ENCODE assay signal across 19 cellular contexts in genomic region chr3:183534249-183534648, GRCh38. TPM values are rescaled to one million over a fixed set of nuclear protein-coding genes. Genes with fewer than 3 reads are reported as not detected.
A peak's percentile ranks its signal among the peaks of the same experiment; 100 is the strongest.
DNase-seq lines count a peak whose midpoint lies in the region; ATAC-seq, FAIRE-seq and TF ChIP-seq lines count a peak whose summit lies in the region.
"Had no signal": no experiment of that assay in that cellular context is flagged by ENCODE, and none has a peak within 500 bp of the region (broad histone marks: within the 10 kb centered on the region; RNA-seq: fewer than 3 reads in every experiment).

No MANE protein-coding gene starts in this region.

- H2AFZ ChIP-seq in GM23338 (no peak overlapping the region), OCI-LY7 (ENCODE audit: low read length) (no peak overlapping the region), endothelial cell of umbilical vein (ENCODE audit: low read depth, low read length) (no peak overlapping the region), trophoblast cell (ENCODE audit: insufficient read depth, low read length, poor library complexity) (no peak overlapping the region)

- no peak overlapping the region for H3K14ac ChIP-seq in trophoblast cell (ENCODE audit: low read length)

- H4K8ac ChIP-seq in trophoblast cell (ENCODE audit: low read depth, low read length) = no peak overlapping the region

- ATAC-seq in GM23338 (no peak), HG02763 (IDR thresholded peaks at IDR 0.05; ENCODE audit: unreplicated experiment) (no peak), GM19463 (IDR thresholded peaks at IDR 0.05; ENCODE audit: unreplicated experiment) (no peak), GM21619 (IDR thresholded peaks at IDR 0.05; ENCODE audit: unreplicated experiment) (no peak)
- ATAC-seq: pancreas had no signal

- dilution Hi-C loops in endothelial cell of umbilical vein (cut with MboI; ENCODE audit: extremely low pct_ligation_motif_present, low sequenced_read_pairs) = no loop called here

- WGBS in trophoblast cell (ENCODE audit: extremely low coverage, insufficient coverage, insufficient read length) = no CpG with 5 or more reads among the region's 4 CpGs

- peaks cover 34% of the 10 kb centered on the region for H3K4me1 Mint-ChIP-seq in GM23338

- no peaks in the 10 kb centered on the region; the same call in 2 of the 3 replicates for H3K36me3 Mint-ChIP-seq in GM23338 (ENCODE audit: low read depth)
- H3K36me3 Mint-ChIP-seq: mesothelial cell of epicardium had no signal

- POLR2A ChIA-PET in OCI-LY7 (lab: Charles Lee) = interaction anchor here (0.6 to 4.3 kb wide), 4 partner anchors 11 to 35 kb away, joined by 3 to 11 read pairs (median 4); no protein-coding TSS in a partner anchor
- POLR2A ChIA-PET in endothelial cell of umbilical vein (lab: Charles Lee) = no interaction called here

- H3K9me1 ChIP-seq in endothelial cell of umbilical vein (replicated peaks; ENCODE audit: control insufficient read depth, extremely low read depth, insufficient read depth, low read length) = no peaks in the 10 kb centered on the region

- peaks cover 15% of the 10 kb centered on the region for H3K27me3 Mint-ChIP-seq in GM23338 (ENCODE audit: insufficient read depth, low read depth, poor library complexity)
- H3K27me3 Mint-ChIP-seq: activated CD4-positive, alpha-beta memory T cell treated with anti-CD3 and anti-CD28 coated beads, Interleukin-2, amount 10 ng/mL, durations not matched to agents 7 days and 5 days had no signal

- peak; percentile 75 for FAIRE-seq in endothelial cell of umbilical vein (lab: Jason Lieb, UNC)
- FAIRE-seq: pancreas had no signal

- H4K20me1 ChIP-seq in GM23338 (replicated peaks; ENCODE audit: insufficient read depth) (no peaks in the 10 kb centered on the region), OCI-LY7 (ENCODE audit: insufficient read depth, low read length) (peaks cover 30% of the 10 kb centered on the region; the same call in 1 of the 2 replicates), endothelial cell of umbilical vein (replicated peaks; ENCODE audit: control insufficient read depth, extremely low read depth, insufficient read depth, low read length) (no peaks in the 10 kb centered on the region)

- no peaks in the 10 kb centered on the region for H3K36me3 ChIP-seq in GM23338 (ENCODE audit: insufficient read depth)
- H3K36me3 ChIP-seq in OCI-LY7 (ENCODE audit: insufficient read depth, low read length) = peaks cover 92% of the 10 kb centered on the region
- H3K36me3 ChIP-seq in endothelial cell of umbilical vein (ENCODE audit: control insufficient read depth in 2 of 2, extremely low read depth in 1 of 2, insufficient read depth in 2 of 2, low read length in 2 of 2) = no peaks in the 10 kb centered on the region
- no peaks in the 10 kb centered on the region for H3K36me3 ChIP-seq in trophoblast cell (ENCODE audit: control insufficient read depth in 1 of 2, insufficient read depth in 2 of 2, low read length in 2 of 2)
- H3K36me3 ChIP-seq in MG63 = no peaks in the 10 kb centered on the region; the same call in 1 of the 2 replicates
- H3K36me3 ChIP-seq: pancreas, transverse colon had no signal

- H3K79me2 ChIP-seq in GM23338 (replicated peaks; ENCODE audit: insufficient read depth) (no peaks in the 10 kb centered on the region), OCI-LY7 (ENCODE audit: insufficient read depth, low read depth, low read length) (peaks cover 100% of the 10 kb centered on the region), endothelial cell of umbilical vein (ENCODE audit: control insufficient read depth, insufficient read depth, low read length) (no peaks in the 10 kb centered on the region), trophoblast cell (ENCODE audit: control insufficient read depth, insufficient read depth, low read length, poor library complexity) (no peaks in the 10 kb centered on the region)

- no peak for DNase-seq in GM23338 (ENCODE audit: low spot score)
- DNase-seq in OCI-LY7 (ENCODE audit: low spot score) = no peak
- DNase-seq in endothelial cell of umbilical vein (ENCODE audit: low read depth, low spot score) = no peak
- DNase-seq in trophoblast cell = peak; percentile 64 to 92
- no peak for DNase-seq in MG63
- DNase-seq: activated CD4-positive, alpha-beta memory T cell treated with anti-CD3 and anti-CD28 coated beads, Interleukin-2, amount 10 ng/mL, durations not matched to agents 7 days and 5 days; activated gamma-delta T cell; caudate nucleus; NCI-H2171; pancreas; stimulated activated CD4-positive, alpha-beta T cell treated with anti-CD3 and anti-CD28 coated beads, Interleukin-12 subunit alpha, Interleukin-12 subunit beta, amount 100 ng/mL, for 4 hours; T1000 had no signal

- H2BK5ac ChIP-seq in trophoblast cell (ENCODE audit: low read depth, low read length, poor library complexity) = no peak overlapping the region

- H3K9me3 Mint-ChIP-seq in GM23338 = no peaks in the 10 kb centered on the region
- H3K9me3 Mint-ChIP-seq: activated CD4-positive, alpha-beta memory T cell treated with anti-CD3 and anti-CD28 coated beads, Interleukin-2, amount 10 ng/mL, durations not matched to agents 7 days and 5 days; mesothelial cell of epicardium had no signal

- no peak overlapping the region for H2AK5ac ChIP-seq in trophoblast cell (ENCODE audit: low read length)

- H3K27ac ChIP-seq in GM23338 (ENCODE audit: low read depth) = no peak overlapping the region
- H3K27ac ChIP-seq in OCI-LY7 (ENCODE audit: low read depth, low read length, poor library complexity, severe bottlenecking) = peak overlapping the region; percentile 37
- H3K27ac ChIP-seq in endothelial cell of umbilical vein (ENCODE audit: insufficient read depth, low read depth, low read length) = no peak overlapping the region
- no peak overlapping the region for H3K27ac ChIP-seq in trophoblast cell (ENCODE audit: low read depth, low read length)
- H3K27ac ChIP-seq: epithelial cell of prostate, pancreas had no signal

- no peak overlapping the region for H4K91ac ChIP-seq in trophoblast cell (ENCODE audit: low read depth, low read length)

- BruUV-seq in OCI-LY7 (replicated peaks; lab: Mats Ljungman, UMichigan) = no TSS peak
- no TSS peak for BruUV-seq in endothelial cell of umbilical vein (replicated peaks; lab: Mats Ljungman, UMichigan)

- H3K4me2 ChIP-seq in GM23338 (peak overlapping the region; percentile 44), OCI-LY7 (ENCODE audit: low read length) (peak overlapping the region; percentile 43; the same call in 1 of the 2 replicates), endothelial cell of umbilical vein (ENCODE audit: insufficient read depth, low read length) (no peak overlapping the region), trophoblast cell (ENCODE audit: low read length) (no peak overlapping the region)

- intact Hi-C loops in OCI-LY7 (cut with micrococcal nuclease; ENCODE audit: unreplicated experiment) (no loop called here), endothelial cell of umbilical vein (cut with micrococcal nuclease) (no loop called here)

- H3K9me2 ChIP-seq in GM23338 (ENCODE audit: insufficient read depth) (no peaks in the 10 kb centered on the region; the same call in 1 of the 2 replicates), OCI-LY7 (ENCODE audit: insufficient read depth, low read length) (no peaks in the 10 kb centered on the region)

- H3K4me3 Mint-ChIP-seq in GM23338 = no peak overlapping the region
- H3K4me3 Mint-ChIP-seq: activated CD4-positive, alpha-beta memory T cell treated with anti-CD3 and anti-CD28 coated beads, Interleukin-2, amount 10 ng/mL, durations not matched to agents 7 days and 5 days; mesothelial cell of epicardium had no signal

- H3K9me3 ChIP-seq in OCI-LY7 (ENCODE audit: low read length) (no peaks in the 10 kb centered on the region), endothelial cell of umbilical vein (replicated peaks; ENCODE audit: control insufficient read depth, insufficient read depth, low read length) (no peaks in the 10 kb centered on the region), trophoblast cell (ENCODE audit: insufficient read depth, low read depth, low read length) (no peaks in the 10 kb centered on the region), MG63 (no peaks in the 10 kb centered on the region)
- H3K9me3 ChIP-seq: pancreas, transverse colon had no signal

- no peak overlapping the region for H3K4ac ChIP-seq in trophoblast cell (ENCODE audit: low read depth, low read length)

- H3K4me3 ChIP-seq in GM23338 (0 out of 2 replicates have a peak overlapping the region, but pooled peaks have one; percentile 39), OCI-LY7 (ENCODE audit: low read depth, low read length, poor library complexity, severe bottlenecking) (no peak overlapping the region), endothelial cell of umbilical vein (replicated peaks in 1 of 3; ENCODE audit: insufficient read depth in 1 of 3, low read depth in 1 of 3, low read length in 3 of 3) (no peak overlapping the region), trophoblast cell (ENCODE audit: low read depth, low read length) (no peak overlapping the region), MG63 (no peak overlapping the region)
- H3K4me3 ChIP-seq: pancreas, transverse colon had no signal

- H3K23ac ChIP-seq in trophoblast cell (ENCODE audit: low read length) = no peak overlapping the region

- CTCF ChIA-PET in OCI-LY7 (lab: Charles Lee; ENCODE audit: unreplicated experiment) = interaction anchor here (0.6 kb wide), 1 partner anchor 448 kb away, joined by 4 read pairs; no protein-coding TSS in a partner anchor
- CTCF ChIA-PET in endothelial cell of umbilical vein (lab: Charles Lee) = interaction anchor here (1.1 to 1.6 kb wide), 2 partner anchors 19 to 54 kb away, joined by 3 to 5 read pairs; no protein-coding TSS in a partner anchor

- no peak for TF ChIP-seq CTCF in GM23338 (conservative IDR thresholded peaks at IDR 0.05; ENCODE audit: low read depth in 2 of 2)
- TF ChIP-seq CTCF in OCI-LY7 (conservative IDR thresholded peaks at IDR 0.05; ENCODE audit: low read length) = no peak
- no peak for TF ChIP-seq CTCF in endothelial cell of umbilical vein (IDR thresholded peaks at IDR 0.05; ENCODE audit: extremely low read depth in 1 of 2, insufficient read depth in 1 of 2, low read depth in 1 of 2, low read length in 2 of 2)

- no peak for TF ChIP-seq POLR2A in endothelial cell of umbilical vein (IDR thresholded peaks at IDR 0.05; ENCODE audit: low read depth, low read length)

- no peak overlapping the region for H2BK120ac ChIP-seq in trophoblast cell (ENCODE audit: insufficient read depth, low read length, poor library complexity)

- H3K79me1 ChIP-seq in trophoblast cell (ENCODE audit: low read length) = no peaks in the 10 kb centered on the region

- H3K18ac ChIP-seq in trophoblast cell (ENCODE audit: low read length) = no peak overlapping the region

- H3K4me1 ChIP-seq in GM23338 (ENCODE audit: insufficient read depth) (peaks cover 17% of the 10 kb centered on the region), OCI-LY7 (ENCODE audit: insufficient read depth, low read length, poor library complexity, severe bottlenecking) (peaks cover 98% of the 10 kb centered on the region), endothelial cell of umbilical vein (ENCODE audit: control insufficient read depth, extremely low read depth, insufficient read depth, low read length) (peaks cover 14% of the 10 kb centered on the region), trophoblast cell (ENCODE audit: control insufficient read depth in 1 of 2, insufficient read depth in 2 of 2, low read length in 2 of 2) (peaks cover 0 to 2% of the 10 kb centered on the region in 2 experiments)
- H3K4me1 ChIP-seq: pancreas had no signal

- no peaks in the 10 kb centered on the region for H3F3A ChIP-seq in GM23338 (replicated peaks; ENCODE audit: low read depth)

- H3K27me3 ChIP-seq in GM23338 (ENCODE audit: insufficient read depth) = peaks cover 18% of the 10 kb centered on the region
- no peaks in the 10 kb centered on the region for H3K27me3 ChIP-seq in endothelial cell of umbilical vein (ENCODE audit: control insufficient read depth in 2 of 2, insufficient read depth in 2 of 2, low read length in 2 of 2)
- no peaks in the 10 kb centered on the region for H3K27me3 ChIP-seq in trophoblast cell (ENCODE audit: insufficient read depth, low read length)
- no peaks in the 10 kb centered on the region for H3K27me3 ChIP-seq in MG63
- H3K27me3 ChIP-seq: pancreas, transverse colon had no signal

- H3K27ac Mint-ChIP-seq in GM23338 = no peak overlapping the region
- H3K27ac Mint-ChIP-seq: activated CD4-positive, alpha-beta memory T cell treated with anti-CD3 and anti-CD28 coated beads, Interleukin-2, amount 10 ng/mL, durations not matched to agents 7 days and 5 days had no signal

- no peak overlapping the region for H4K12ac ChIP-seq in trophoblast cell (ENCODE audit: low read depth, low read length)

- H2BK12ac ChIP-seq in trophoblast cell (ENCODE audit: low read length) = no peak overlapping the region

- no peak overlapping the region for H3K9ac ChIP-seq in endothelial cell of umbilical vein (replicated peaks; ENCODE audit: extremely low read depth, insufficient read depth, low read length)
- H3K9ac ChIP-seq in trophoblast cell (ENCODE audit: low read length) = no peak overlapping the region

RNA-seq across cellular contexts. Expression of gene KLHL6, which starts 21.3 kb away (rescaled TPM):
- 0.12 TPM in 1 of 2 replicates, not detected in the other for total RNA-seq in GM23338 (2014; rRNA removed; shearing (Covaris generic))
- polyA plus RNA-seq in GM23338 (2016; fragmentation: Nextera tagmentation; extraction: Ambion mirVana) = 0.05 TPM in 1 of 2 replicates, not detected in the other
- total RNA-seq in OCI-LY7 (2014; rRNA removed; shearing (Covaris generic)) = 143 TPM in 2 replicates
- 169 and 191 TPM in 2 replicates for total RNA-seq in OCI-LY7 (2022)
- total RNA-seq in endothelial cell of umbilical vein = 12.6 and 14.8 TPM in 2 replicates
- 5.1 and 5.7 TPM in 2 replicates for polyA plus RNA-seq in endothelial cell of umbilical vein
- polyA plus RNA-seq in endothelial cell of umbilical vein (2011; cell fraction: cytosol; rRNA removed) = 4.4 and 4.6 TPM in 2 replicates
- polyA plus RNA-seq in endothelial cell of umbilical vein (2011; cell fraction: nucleus; rRNA removed) = 18.4 and 21.2 TPM in 2 replicates
- 8.2 TPM in 2 replicates for polyA plus RNA-seq in endothelial cell of umbilical vein (2012)
- 14.7 and 14.8 TPM in 2 replicates for polyA minus RNA-seq in endothelial cell of umbilical vein
- not detected for polyA minus RNA-seq in endothelial cell of umbilical vein (2011; cell fraction: cytosol; rRNA and poly(A)+ RNA removed)
- polyA minus RNA-seq in endothelial cell of umbilical vein (2011; cell fraction: nucleus; rRNA and poly(A)+ RNA removed) = 12.9 and 18.1 TPM in 2 replicates
- 0.01 TPM in 2 replicates for polyA plus RNA-seq in trophoblast cell (2013)
- not detected in 2 replicates for total RNA-seq in MG63 (2014; rRNA removed; shearing (Covaris generic); ENCODE audit: low replicate concordance)
- total RNA-seq: RPMI7951 had no signal

Comparison
In these comparisons a context has a peak if more than half of its experiments do, and no peak if none do; other contexts are left out.
1. DNase-seq: peak in trophoblast cell (2 of 2); none in GM23338 (single experiment), OCI-LY7 (single experiment), endothelial cell of umbilical vein (single experiment) and MG63 (single experiment).
2. H3K4me2 ChIP-seq: peak in GM23338 (single experiment) and OCI-LY7 (single experiment); none in endothelial cell of umbilical vein (single experiment) and trophoblast cell (single experiment).
3. RNA of gene KLHL6, which starts 21.3 kb away (total RNA-seq): 143 to 191 TPM in OCI-LY7 and 12.6 to 14.8 TPM in endothelial cell of umbilical vein; 0.12 TPM in GM23338 and not detected in MG63; every median in the first group is over 10 times any median in the second.